ENCODE assay signal across 8 cellular contexts in genomic region chr20:10603971-10604864, GRCh38.
DNase-seq lines count a peak whose midpoint lies in the region; ATAC-seq, FAIRE-seq and TF ChIP-seq lines count a peak whose summit lies in the region.

No MANE protein-coding gene starts in this region.

- H3K4me1 Mint-ChIP-seq in stimulated activated memory B cell treated with anti-CD40 and anti-IgM and Interleukin-4, amounts not matched to agents 10 μg/mL and 1 μg/mL and 100 μg/mL, for 72 hours, result no peaks in the 10 kb centered on the region
- no peaks in the 10 kb centered on the region for H3K4me1 Mint-ChIP-seq in CD8-positive, alpha-beta memory T cell

- peaks cover 0 to 21% (median 11%) of the 10 kb centered on the region in 4 donors for H3K4me1 ChIP-seq in stomach
- no peaks in the 10 kb centered on the region for H3K4me1 ChIP-seq in CD8-positive, alpha-beta memory T cell (ENCODE audit: insufficient read depth, low read length)

- H3K9me3 Mint-ChIP-seq in stimulated activated memory B cell treated with anti-CD40 and anti-IgM and Interleukin-4, amounts not matched to agents 10 μg/mL and 1 μg/mL and 100 μg/mL, for 72 hours, result no peaks in the 10 kb centered on the region
- no peaks in the 10 kb centered on the region for H3K9me3 Mint-ChIP-seq in CD8-positive, alpha-beta memory T cell

- H3K36me3 ChIP-seq in stomach, result peaks cover 0 to 2% (median 0%) of the 10 kb centered on the region in 4 donors
- H3K36me3 ChIP-seq in CD8-positive, alpha-beta memory T cell (ENCODE audit: insufficient read depth, low read length), result no peaks in the 10 kb centered on the region

- H3K27me3 Mint-ChIP-seq in stimulated activated memory B cell treated with anti-CD40 and anti-IgM and Interleukin-4, amounts not matched to agents 10 μg/mL and 1 μg/mL and 100 μg/mL, for 72 hours, result no peaks in the 10 kb centered on the region
- no peaks in the 10 kb centered on the region for H3K27me3 Mint-ChIP-seq in CD8-positive, alpha-beta memory T cell

- CTCF ChIA-PET in CD8-positive, alpha-beta memory T cell (lab: Charles Lee), result no interaction called here

- FAIRE-seq in GM12891 (lab: Jason Lieb, UNC), result no peak

- in situ Hi-C loops in astrocyte of the spinal cord (cut with HindIII; ENCODE audit: low sequenced_read_pairs), result no loop called here

- H3K36me3 Mint-ChIP-seq in stimulated activated memory B cell treated with anti-CD40 and anti-IgM and Interleukin-4, amounts not matched to agents 10 μg/mL and 1 μg/mL and 100 μg/mL, for 72 hours, result peaks cover 49% of the 10 kb centered on the region
- peaks cover 21 to 47% (median 30%) of the 10 kb centered on the region in 3 donors for H3K36me3 Mint-ChIP-seq in CD8-positive, alpha-beta memory T cell

- no peak for TF ChIP-seq EP300 in stomach (IDR thresholded peaks at IDR 0.05)

- H3K27me3 ChIP-seq in stomach, result no peaks in the 10 kb centered on the region
- no peaks in the 10 kb centered on the region for H3K27me3 ChIP-seq in CD8-positive, alpha-beta memory T cell (ENCODE audit: insufficient read depth, low read length, poor library complexity, severe bottlenecking)

- 75 to 86% (median 85%) methylated on average over 8 of the region's 8 CpGs for WGBS in stomach, 5 donors

- DNase-seq in HS-5 (ENCODE audit: low read depth), result peak; percentile 71
- peak; percentile 92 for DNase-seq in astrocyte of the spinal cord (ENCODE audit: low read depth, low spot score)
- peak; percentile 88 for DNase-seq in iris pigment epithelial cell (ENCODE audit: low read depth)
- DNase-seq in stomach, result no peak
- DNase-seq in GM12891 (ENCODE audit: insufficient read length, low spot score), result no peak
- DNase-seq in CD8-positive, alpha-beta memory T cell, result no peak

- POLR2A ChIA-PET in CD8-positive, alpha-beta memory T cell (lab: Charles Lee), result interaction anchor here (0.7 kb wide), 1 partner anchor 38 kb away, joined by 3 read pairs; no protein-coding TSS in a partner anchor

- H3K4me3 ChIP-seq in astrocyte of the spinal cord (ENCODE audit: low read depth, low read length) (no peak overlapping the region), stomach (no peak overlapping the region)
- H3K4me3 ChIP-seq in CD8-positive, alpha-beta memory T cell (ENCODE audit: low read length), result no peak overlapping the region

- peak overlapping the region in 4 of 5 donors; percentile 41 to 77 (median 71) for H3K27ac ChIP-seq in stomach
- no peak overlapping the region for H3K27ac ChIP-seq in CD8-positive, alpha-beta memory T cell (ENCODE audit: low read depth, low read length)

- intact Hi-C loops in stomach (cut with DNase I; ENCODE audit: low total_unique reads), result no loop called here

- no peak for ATAC-seq in stimulated activated memory B cell treated with anti-CD40 and anti-IgM and Interleukin-4, amounts not matched to agents 10 μg/mL and 1 μg/mL and 100 μg/mL, for 72 hours
- no peak for ATAC-seq in GM21423 (IDR thresholded peaks at IDR 0.05; ENCODE audit: unreplicated experiment)

- no peaks in the 10 kb centered on the region for H3K9me3 ChIP-seq in stomach
- H3K9me3 ChIP-seq in CD8-positive, alpha-beta memory T cell (ENCODE audit: low read length), result no peaks in the 10 kb centered on the region

- no peak for TF ChIP-seq POLR2A in stomach (IDR thresholded peaks at IDR 0.05)
- TF ChIP-seq POLR2A in GM12891 (IDR thresholded peaks at IDR 0.05; ENCODE audit: low read depth, low read length), result no peak

- no peak overlapping the region for H3K4me3 Mint-ChIP-seq in stimulated activated memory B cell treated with anti-CD40 and anti-IgM and Interleukin-4, amounts not matched to agents 10 μg/mL and 1 μg/mL and 100 μg/mL, for 72 hours
- H3K4me3 Mint-ChIP-seq in CD8-positive, alpha-beta memory T cell, result no peak overlapping the region

- no peak overlapping the region for H3K27ac Mint-ChIP-seq in stimulated activated memory B cell treated with anti-CD40 and anti-IgM and Interleukin-4, amounts not matched to agents 10 μg/mL and 1 μg/mL and 100 μg/mL, for 72 hours
- peak overlapping the region in 2 of 8 donors; percentile 6 to 40 for H3K27ac Mint-ChIP-seq in CD8-positive, alpha-beta memory T cell

- TF ChIP-seq CTCF in astrocyte of the spinal cord (IDR thresholded peaks at IDR 0.05; ENCODE audit: low read depth, low read length), result no peak
- TF ChIP-seq CTCF in stomach (IDR thresholded peaks at IDR 0.05), result no peak

TF ChIP-seq in GM12891, 5 proteins besides CTCF, POLR2A, EP300 and RAD21:
- no peak for TF ChIP-seq TAF1 (IDR thresholded peaks at IDR 0.05; ENCODE audit: low read depth, low read length)
- no peak for TF ChIP-seq POU2F2 (IDR thresholded peaks at IDR 0.05; ENCODE audit: low read depth, low read length)
- no peak for TF ChIP-seq POLR2AphosphoS5 (IDR thresholded peaks at IDR 0.05; ENCODE audit: low read depth, low read length)
- no peak for TF ChIP-seq PAX5 (IDR thresholded peaks at IDR 0.05; ENCODE audit: insufficient read depth, low read length, severe bottlenecking)
- no peak for TF ChIP-seq SPI1 (IDR thresholded peaks at IDR 0.05; ENCODE audit: low read depth, low read length)
TF ChIP-seq in GM12891: peak in this region for 0.

Comparison
In these comparisons a context has a peak if more than half of its experiments do, and no peak if none do; other contexts are left out.
1. DNase-seq: peak in HS-5 (single experiment), astrocyte of the spinal cord (single experiment) and iris pigment epithelial cell (single experiment); none in stomach (single experiment), GM12891 (single experiment) and CD8-positive, alpha-beta memory T cell (0 of 5).